In genomic region chr5:153794327-153794726, GRCh38 we compare ENCODE assay signal across 2 cellular contexts.
TF ChIP-seq lines count a peak whose summit lies in the region.

No MANE protein-coding gene starts in this region.

TF ChIP-seq in IMR-90, 13 proteins besides CTCF, POLR2A, EP300 and RAD21:
- TF ChIP-seq USF2 (IDR thresholded peaks at IDR 0.05; ENCODE audit: low read depth, low read length) = 0 out of 2 replicates have a peak, but pooled peaks have one; percentile 20
- TF ChIP-seq BHLHE40 (IDR thresholded peaks at IDR 0.05; ENCODE audit: low read depth, low read length) = no peak

TF ChIP-seq in WTC11, 78 proteins besides CTCF, POLR2A, EP300 and RAD21:
- TF ChIP-seq USF2 (CRISPR knock-in tag; IDR thresholded peaks at IDR 0.05) (peak; percentile 49; the same call in 1 of the 2 replicates), ZNF263 (CRISPR knock-in tag; IDR thresholded peaks at IDR 0.05; ENCODE audit: low read depth) (no peak)
